In genomic region chr2:176118606-176119370, GRCh38 we compare ENCODE assay signal across 1 cellular context.
TF ChIP-seq lines count a peak whose summit lies in the region.

No MANE protein-coding gene starts in this region.

TF ChIP-seq in WTC11, 78 proteins besides CTCF, POLR2A, EP300 and RAD21 (continued from another document):
- TF ChIP-seq AFF4 (CRISPR knock-in tag; IDR thresholded peaks at IDR 0.05; ENCODE audit: borderline replicate concordance) = no peak
- TF ChIP-seq E2F4 (CRISPR knock-in tag; IDR thresholded peaks at IDR 0.05; ENCODE audit: borderline replicate concordance, low read depth) = no peak
- no peak for TF ChIP-seq JUN (CRISPR knock-in tag; IDR thresholded peaks at IDR 0.05)
- no peak for TF ChIP-seq CBFB (CRISPR knock-in tag; IDR thresholded peaks at IDR 0.05; ENCODE audit: low read depth)
TF ChIP-seq in WTC11: peak in this region for 0.
